In genomic region chr12:56078931-56079728, GRCh38 we compare ENCODE assay signal across 8 cellular contexts. TPM values are rescaled to one million over a fixed set of nuclear protein-coding genes. Genes with fewer than 3 reads are reported as not detected.
DNase-seq lines count a peak whose midpoint lies in the region; ATAC-seq and FAIRE-seq lines count a peak whose summit lies in the region.

No MANE protein-coding gene starts in this region.

- peak overlapping the region; percentile 95 to 98 for H3K27ac ChIP-seq in small intestine (ENCODE audit: low read depth in 1 of 2, low read length in 1 of 2)

- WGBS in small intestine, 3 donors, result 2 to 6% (median 3%) methylated on average over 45 to 50 of the region's 50 CpGs

- ATAC-seq in activated CD4-positive, CD25-positive, alpha-beta regulatory T cell treated with anti-CD3 and anti-CD28 coated beads, Interleukin-2, amount 50 U/mL, for 24 hours, result peak; percentile 60 to 63
- ATAC-seq in GM21528 (IDR thresholded peaks at IDR 0.05; ENCODE audit: low FRiP score, unreplicated experiment), result no peak

- H3K9me3 ChIP-seq in HAP-1 (no peaks in the 10 kb centered on the region), small intestine (ENCODE audit: control insufficient read depth, low read depth) (no peaks in the 10 kb centered on the region)

- DNase-seq in DMS53 (lab: John Stamatoyannopoulos, UW) (peak; percentile 94), HAP-1 (ENCODE audit: low spot score in 2 of 2) (peak; percentile 86 to 94), NCI-H2227 (lab: John Stamatoyannopoulos, UW; ENCODE audit: unreplicated experiment) (peak; percentile 70), cerebellar cortex (ENCODE audit: low spot score) (peak; percentile 68), islet precursor cell (peak; percentile 98), small intestine (peak; percentile 88)

- H3K4me3 ChIP-seq in HAP-1 (peak overlapping the region; percentile 43), small intestine (ENCODE audit: low read depth in 1 of 2, low read length in 2 of 2) (peak overlapping the region; percentile 73 to 74)

- FAIRE-seq in small intestine (lab: Jason Lieb, UNC), result no peak

- in situ Hi-C loops in HAP-1 (cut with MboI; ENCODE audit: low sequenced_read_pairs), result no loop called here

- H3K4me1 ChIP-seq in HAP-1, result peaks cover 12% of the 10 kb centered on the region
- H3K4me1 ChIP-seq in small intestine (ENCODE audit: control insufficient read depth in 2 of 2, insufficient read depth in 1 of 2, low read depth in 1 of 2, low read length in 1 of 2), result peaks cover 0 to 2% of the 10 kb centered on the region in 2 donors

- H3K27me3 ChIP-seq in HAP-1 (ENCODE audit: low read depth), result no peaks in the 10 kb centered on the region
- no peaks in the 10 kb centered on the region for H3K27me3 ChIP-seq in small intestine (ENCODE audit: control insufficient read depth in 2 of 2, insufficient read depth in 2 of 2, low read length in 2 of 2)

- H3K36me3 ChIP-seq in HAP-1 (replicated peaks) (no peaks in the 10 kb centered on the region), small intestine (ENCODE audit: control insufficient read depth in 2 of 2, insufficient read depth in 2 of 2, low read length in 2 of 2) (no peaks in the 10 kb centered on the region)

RNA-seq across cellular contexts. Expression of gene ERBB3, which starts 0.8 kb away (rescaled TPM):
- polyA plus RNA-seq in small intestine, result 100 to 1,000 TPM in 1 of 3 donors, 10 to 100 TPM in 2; 53.0 to 131 (median 81.1) TPM

RNA-seq across cellular contexts. Expression of gene PA2G4, which starts 25.2 kb away (rescaled TPM):
- polyA plus RNA-seq in small intestine, result 100 to 1,000 TPM in 1 of 3 donors, 10 to 100 TPM in 2; 63.7 to 156 (median 68.6) TPM

RNA-seq across cellular contexts. Expression of gene RPL41, which starts 37.3 kb away (rescaled TPM):
- polyA plus RNA-seq in small intestine, result 1,000 to 10,000 TPM; 3,267 to 7,277 (median 6,102) TPM

RNA-seq across cellular contexts. Expression of gene RPS26, which starts 37.4 kb away (rescaled TPM):
- 1,000 to 10,000 TPM; 1,020 to 1,993 (median 1,332) TPM for polyA plus RNA-seq in small intestine

RNA-seq across cellular contexts. Expression of gene ZC3H10, which starts 38.9 kb away (rescaled TPM):
- 1 to 10 TPM; 1.1 to 2.8 (median 1.3) TPM for polyA plus RNA-seq in small intestine
